ENCODE assay signal across 9 cellular contexts in the genomic region with DNA sequence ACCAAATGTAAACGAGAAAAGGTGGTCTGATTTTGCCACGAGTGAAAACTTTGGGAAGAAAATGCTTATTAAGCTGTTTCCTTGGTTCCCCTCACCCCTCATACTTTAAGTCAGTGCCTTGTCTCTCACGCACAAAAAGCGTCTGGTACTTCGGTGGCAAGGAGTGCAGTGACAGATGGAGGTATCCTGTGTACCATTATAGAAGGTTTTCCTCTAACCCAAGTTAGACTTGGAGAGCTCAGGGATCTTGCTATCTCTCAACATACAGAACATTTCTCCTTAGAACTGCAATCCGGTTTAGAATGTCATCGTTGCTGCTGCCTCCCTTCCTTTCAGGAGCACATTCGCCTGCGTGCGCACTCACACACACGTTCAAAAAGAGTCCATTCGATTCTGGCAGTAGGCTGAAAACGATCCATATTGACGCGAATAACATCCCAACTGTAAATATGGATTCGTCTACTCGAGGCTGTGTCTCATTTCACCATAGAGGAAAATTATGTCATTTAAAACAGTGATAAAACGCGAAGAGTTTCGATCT. TPM values are rescaled to one million over a fixed set of nuclear protein-coding genes. Genes with fewer than 3 reads are reported as not detected.
DNase-seq lines count a peak whose midpoint lies in the region; ATAC-seq and TF ChIP-seq lines count a peak whose summit lies in the region.
"Had no signal": no experiment of that assay in that cellular context is flagged by ENCODE, and none has a peak within 500 bp of the region (broad histone marks: within the 10 kb centered on the region; RNA-seq: fewer than 3 reads in every experiment).

No MANE protein-coding gene starts in this region.

- H3K27me3 ChIP-seq in brain microvascular endothelial cell (replicated peaks) (no peaks in the 10 kb centered on the region), subcutaneous abdominal adipose tissue (ENCODE audit: control insufficient read depth in 5 of 5, insufficient read depth in 4 of 5, low read length in 5 of 5) (no peaks in the 10 kb centered on the region)

- peaks cover 24% of the 10 kb centered on the region for H3K4me1 Mint-ChIP-seq in activated naive CD4-positive, alpha-beta T cell treated with anti-CD3 and anti-CD28 coated beads for 36 hours (ENCODE audit: low read depth)

- TF ChIP-seq CTCF in brain microvascular endothelial cell (IDR thresholded peaks at IDR 0.05; ENCODE audit: low read depth, low read length, missing control alignments) = no peak

- H3K27ac ChIP-seq in brain microvascular endothelial cell (peak overlapping the region; percentile 99), subcutaneous abdominal adipose tissue (ENCODE audit: low read depth, low read length) (peak overlapping the region; percentile 97)

- CTCF ChIA-PET in activated naive CD4-positive, alpha-beta T cell treated with anti-CD3 and anti-CD28 coated beads for 36 hours (lab: Charles Lee) = interaction anchor here (0.6 to 1.2 kb wide), 2 partner anchors 19 to 21 kb away, joined by 3 to 4 read pairs; no protein-coding TSS in a partner anchor

- H3K4me1 ChIP-seq in subcutaneous abdominal adipose tissue (ENCODE audit: control insufficient read depth in 5 of 5, insufficient read depth in 5 of 5, low read length in 5 of 5) = peaks cover 0 to 42% (median 33%) of the 10 kb centered on the region in 5 donors

- peak; percentile 6 for DNase-seq in activated naive CD4-positive, alpha-beta T cell treated with anti-CD3 and anti-CD28 coated beads for 36 hours
- DNase-seq in activated naive CD4-positive, alpha-beta T cell treated with Interleukin-2 at 50 U/mL for 16 hours = no peak
- peak; percentile 64 for DNase-seq in NCI-H345 treated with DMSO at 0.1 percent for 48 hours (lab: John Stamatoyannopoulos, UW; ENCODE audit: unreplicated experiment)
- peak; percentile 54 for DNase-seq in brain microvascular endothelial cell
- DNase-seq in islet precursor cell = peak; percentile 67
- DNase-seq in T-helper 9 cell = no peak

- H3K4me3 Mint-ChIP-seq in activated naive CD4-positive, alpha-beta T cell treated with anti-CD3 and anti-CD28 coated beads for 36 hours = peak overlapping the region; percentile 52

- peaks cover 2% of the 10 kb centered on the region for H3K36me3 Mint-ChIP-seq in activated naive CD4-positive, alpha-beta T cell treated with anti-CD3 and anti-CD28 coated beads for 36 hours (ENCODE audit: low read depth)
- H3K36me3 Mint-ChIP-seq: activated naive CD8-positive, alpha-beta T cell treated with anti-CD3 and anti-CD28 coated beads, Interleukin-2, amount 10 ng/mL, durations not matched to agents 7 days and 5 days had no signal

- H3K9ac ChIP-seq in subcutaneous abdominal adipose tissue (ENCODE audit: low read length in 5 of 5) = peak overlapping the region; percentile 35 to 66 (median 59)

- H3K9me3 ChIP-seq in subcutaneous abdominal adipose tissue (ENCODE audit: control insufficient read depth in 5 of 5, low read length in 5 of 5) = no peaks in the 10 kb centered on the region

- peaks cover 23% of the 10 kb centered on the region for H3K36me3 ChIP-seq in brain microvascular endothelial cell (replicated peaks)
- no peaks in the 10 kb centered on the region for H3K36me3 ChIP-seq in subcutaneous abdominal adipose tissue (ENCODE audit: control insufficient read depth in 5 of 5, insufficient read depth in 5 of 5, low read length in 5 of 5)

- in situ Hi-C loops in brain microvascular endothelial cell (cut with HindIII; ENCODE audit: low pct_ligation_motif_present, low sequenced_read_pairs) = no loop called here

- H3K27ac Mint-ChIP-seq in activated naive CD4-positive, alpha-beta T cell treated with anti-CD3 and anti-CD28 coated beads for 36 hours = no peak overlapping the region
- H3K27ac Mint-ChIP-seq: activated naive CD8-positive, alpha-beta T cell treated with anti-CD3 and anti-CD28 coated beads, Interleukin-2, amount 10 ng/mL, durations not matched to agents 7 days and 5 days had no signal

- peak overlapping the region; percentile 100 for H3K4me3 ChIP-seq in brain microvascular endothelial cell (ENCODE audit: low read depth, low read length)
- H3K4me3 ChIP-seq in subcutaneous abdominal adipose tissue (ENCODE audit: low read depth in 1 of 5, low read length in 5 of 5) = peak overlapping the region; percentile 86 to 98 (median 87)

- intact Hi-C loops in activated naive CD4-positive, alpha-beta T cell treated with anti-CD3 and anti-CD28 coated beads for 36 hours (cut with micrococcal nuclease) = loop anchor here (5.0 to 10.0 kb wide), 2 partner anchors 979 to 1541 kb away; no protein-coding TSS in a partner anchor

- no peaks in the 10 kb centered on the region for H3K9me3 Mint-ChIP-seq in activated naive CD4-positive, alpha-beta T cell treated with anti-CD3 and anti-CD28 coated beads for 36 hours
- H3K9me3 Mint-ChIP-seq: activated naive CD8-positive, alpha-beta T cell treated with anti-CD3 and anti-CD28 coated beads, Interleukin-2, amount 10 ng/mL, durations not matched to agents 7 days and 5 days had no signal

- ATAC-seq in GM18511 (IDR thresholded peaks at IDR 0.05; ENCODE audit: unreplicated experiment) = no peak

- peaks cover 43% of the 10 kb centered on the region for H3K27me3 Mint-ChIP-seq in activated naive CD4-positive, alpha-beta T cell treated with anti-CD3 and anti-CD28 coated beads for 36 hours (ENCODE audit: low read depth)

RNA-seq across cellular contexts. Expression of gene MARCKS, which starts 1.1 kb away (rescaled TPM):
- under 1 TPM; 0.14 to 0.17 TPM for total RNA-seq in activated naive CD4-positive, alpha-beta T cell treated with anti-CD3 and anti-CD28 coated beads for 36 hours

Comparison
In these comparisons a context has a peak if more than half of its experiments do, and no peak if none do; other contexts are left out.
1. DNase-seq: peak in activated naive CD4-positive, alpha-beta T cell treated with anti-CD3 and anti-CD28 coated beads for 36 hours (single experiment), NCI-H345 treated with DMSO at 0.1 percent for 48 hours (single experiment), brain microvascular endothelial cell (single experiment) and islet precursor cell (single experiment); none in activated naive CD4-positive, alpha-beta T cell treated with Interleukin-2 at 50 U/mL for 16 hours (single experiment) and T-helper 9 cell (single experiment).